Comparison of ENCODE assay signal across 8 cellular contexts in genomic region chr2:180359522-180360282, GRCh38.
A peak's percentile ranks its signal among the peaks of the same experiment; 100 is the strongest.
DNase-seq lines count a peak whose midpoint lies in the region; ATAC-seq and TF ChIP-seq lines count a peak whose summit lies in the region.

No MANE protein-coding gene starts in this region.

- no peak overlapping the region for H3K4me3 ChIP-seq in brain microvascular endothelial cell (ENCODE audit: low read depth, low read length)
- H3K4me3 ChIP-seq in HAP-1 = no peak overlapping the region

- no peak overlapping the region for H3K27ac ChIP-seq in brain microvascular endothelial cell

- no peaks in the 10 kb centered on the region for H3K36me3 ChIP-seq in brain microvascular endothelial cell (replicated peaks)
- H3K36me3 ChIP-seq in HAP-1 (replicated peaks) = no peaks in the 10 kb centered on the region

- no peaks in the 10 kb centered on the region for H3K27me3 ChIP-seq in brain microvascular endothelial cell (replicated peaks)
- no peaks in the 10 kb centered on the region for H3K27me3 ChIP-seq in HAP-1 (ENCODE audit: low read depth)

- no peaks in the 10 kb centered on the region for H3K27me3 Mint-ChIP-seq in effector memory CD8-positive, alpha-beta T cell

- peak; percentile 89 for ATAC-seq in GM18499 (IDR thresholded peaks at IDR 0.05; ENCODE audit: insufficient read depth, unreplicated experiment)
- peak; percentile 98 for ATAC-seq in GM21576 (IDR thresholded peaks at IDR 0.05; ENCODE audit: unreplicated experiment)
- peak; percentile 89 for ATAC-seq in HG03571 (IDR thresholded peaks at IDR 0.05; ENCODE audit: unreplicated experiment)
- ATAC-seq in effector memory CD8-positive, alpha-beta T cell (replicated peaks) = peak; percentile 97

- H3K9me3 Mint-ChIP-seq in effector memory CD8-positive, alpha-beta T cell = no peaks in the 10 kb centered on the region

- H3K36me3 Mint-ChIP-seq in effector memory CD8-positive, alpha-beta T cell (ENCODE audit: insufficient read depth) = peaks cover 4% of the 10 kb centered on the region

- no peak for TF ChIP-seq CTCF in brain microvascular endothelial cell (IDR thresholded peaks at IDR 0.05; ENCODE audit: low read depth, low read length, missing control alignments)

- no peaks in the 10 kb centered on the region; the same call in 1 of the 2 replicates for H3K9me3 ChIP-seq in HAP-1

- peak; percentile 18 to 31 (median 21) for DNase-seq in effector memory CD8-positive, alpha-beta T cell
- no peak for DNase-seq in brain microvascular endothelial cell
- no peak for DNase-seq in T1000 (lab: John Stamatoyannopoulos, UW)
- no peak for DNase-seq in HAP-1 (ENCODE audit: low spot score in 2 of 2)
- no peak for DNase-seq in GM03348 (ENCODE audit: low spot score)

- peaks cover 18 to 33% of the 10 kb centered on the region in 2 donors for H3K4me1 Mint-ChIP-seq in effector memory CD8-positive, alpha-beta T cell (ENCODE audit: low read depth in 2 of 2)

- in situ Hi-C loops in brain microvascular endothelial cell (cut with HindIII; ENCODE audit: low pct_ligation_motif_present, low sequenced_read_pairs) = no loop called here
- in situ Hi-C loops in HAP-1 (cut with MboI; ENCODE audit: low sequenced_read_pairs) = no loop called here

- H3K4me3 Mint-ChIP-seq in effector memory CD8-positive, alpha-beta T cell = peak overlapping the region; percentile 51 to 64

- peak overlapping the region; percentile 77 to 88 for H3K27ac Mint-ChIP-seq in effector memory CD8-positive, alpha-beta T cell

- peaks cover 6% of the 10 kb centered on the region; the same call in 1 of the 2 replicates for H3K4me1 ChIP-seq in HAP-1

Comparison
In these comparisons a context has a peak if more than half of its experiments do, and no peak if none do; other contexts are left out.
1. DNase-seq: peak in effector memory CD8-positive, alpha-beta T cell (3 of 3); none in brain microvascular endothelial cell (single experiment), T1000 (single experiment), HAP-1 (0 of 2) and GM03348 (single experiment).
2. Peak in every context shown above with its lines, with median percentiles within 50 percentile points of each other: ATAC-seq.